7 cellular contexts compared by ENCODE assay signal in genomic region chr12:55355333-55355732, GRCh38. TPM values are rescaled to one million over a fixed set of nuclear protein-coding genes. Genes with fewer than 3 reads are reported as not detected.
"Had no signal": no experiment of that assay in that cellular context is flagged by ENCODE, and none has a peak within 500 bp of the region (broad histone marks: within the 10 kb centered on the region; RNA-seq: fewer than 3 reads in every experiment).

No MANE protein-coding gene starts in this region.

RNA-seq across cellular contexts. Expression of gene OR6C75, which starts 7.4 kb away (rescaled TPM):
- total RNA-seq: M059J, OCI-LY7, PC-9, Right ventricle myocardium inferior, RPMI7951, SJCRH30, SK-MEL-5 had no signal

RNA-seq across cellular contexts. Expression of gene OR6C3, which starts 24.8 kb away (rescaled TPM):
- total RNA-seq: M059J, OCI-LY7, PC-9, Right ventricle myocardium inferior, RPMI7951, SJCRH30, SK-MEL-5 had no signal

RNA-seq across cellular contexts. Expression of gene OR6C1, which starts 41.2 kb away (rescaled TPM):
- total RNA-seq: M059J, OCI-LY7, PC-9, Right ventricle myocardium inferior, RPMI7951, SJCRH30, SK-MEL-5 had no signal

RNA-seq across cellular contexts. Expression of gene OR6C65, which starts 45.0 kb away (rescaled TPM):
- total RNA-seq: M059J, OCI-LY7, PC-9, Right ventricle myocardium inferior, RPMI7951, SJCRH30, SK-MEL-5 had no signal

RNA-seq across cellular contexts. Expression of gene OR6C6, which starts 59.0 kb away (rescaled TPM):
- total RNA-seq: M059J, OCI-LY7, PC-9, Right ventricle myocardium inferior, RPMI7951, SJCRH30, SK-MEL-5 had no signal
